In genomic region chr9:35168963-35169362, GRCh38 we compare ENCODE assay signal across 22 cellular contexts. TPM values are rescaled to one million over a fixed set of nuclear protein-coding genes. Genes with fewer than 3 reads are reported as not detected.
DNase-seq lines count a peak whose midpoint lies in the region; ATAC-seq, FAIRE-seq and TF ChIP-seq lines count a peak whose summit lies in the region.
"Had no signal": no experiment of that assay in that cellular context is flagged by ENCODE, and none has a peak within 500 bp of the region (broad histone marks: within the 10 kb centered on the region; RNA-seq: fewer than 3 reads in every experiment).

No MANE protein-coding gene starts in this region.

- H3K9me3 Mint-ChIP-seq in WTC11: no peaks in the 10 kb centered on the region
- H3K9me3 Mint-ChIP-seq in CD4-positive, alpha-beta T cell: no peaks in the 10 kb centered on the region
- H3K9me3 Mint-ChIP-seq: CD4-positive, CD25-positive, alpha-beta regulatory T cell; CD8-positive, alpha-beta memory T cell; GM23338; H9; HFFc6 had no signal

- ATAC-seq in HepG2 (no peak), right lobe of liver (no peak), WTC11 (no peak)
- no peak for ATAC-seq in CD4-positive, alpha-beta T cell (ENCODE audit: poor library complexity)
- ATAC-seq: GM12878, GM23338, HCT116 had no signal

- H4K20me1 ChIP-seq in HepG2 (ENCODE audit: insufficient read depth, low read length): no peaks in the 10 kb centered on the region
- H4K20me1 ChIP-seq: BLaER1 had no signal

- no peak overlapping the region for H3K27ac Mint-ChIP-seq in WTC11
- H3K27ac Mint-ChIP-seq in CD4-positive, alpha-beta T cell: no peak overlapping the region
- H3K27ac Mint-ChIP-seq: B cell; CD4-positive, CD25-positive, alpha-beta regulatory T cell; GM23338; H9; HFFc6 had no signal

- H3K79me2 ChIP-seq in HepG2 (ENCODE audit: insufficient read depth, low read length): peaks cover 8% of the 10 kb centered on the region

- no peak for TF ChIP-seq CTCF in HepG2 (CRISPR knock-in tag; IDR thresholded peaks at IDR 0.05)
- TF ChIP-seq CTCF in right lobe of liver (IDR thresholded peaks at IDR 0.05): no peak
- TF ChIP-seq CTCF in WTC11 (IDR thresholded peaks at IDR 0.05): no peak
- no peak for TF ChIP-seq CTCF in CD4-positive, alpha-beta T cell (IDR thresholded peaks at IDR 0.05)

- intact Hi-C loops in HepG2 (cut with micrococcal nuclease; ENCODE audit: unreplicated experiment): loop anchor here (10.0 kb wide), 1 partner anchor 86 kb away; no protein-coding TSS in a partner anchor
- intact Hi-C loops in right lobe of liver (cut with DNase I): no loop called here
- intact Hi-C loops in CD4-positive, alpha-beta T cell (cut with DNase I, micrococcal nuclease): no loop called here

- H3K4me3 ChIP-seq in HepG2 (replicated peaks in 1 of 3; ENCODE audit: insufficient read depth in 1 of 3, low read depth in 2 of 3, low read length in 3 of 3): no peak overlapping the region
- no peak overlapping the region for H3K4me3 ChIP-seq in right lobe of liver
- H3K4me3 ChIP-seq: BLaER1, GM12878, GM23338 had no signal

- no peak overlapping the region for H2AFZ ChIP-seq in HepG2 (ENCODE audit: low read length)
- H2AFZ ChIP-seq: GM23338 had no signal

- H3K9me3 ChIP-seq in HepG2 (ENCODE audit: low read length): no peaks in the 10 kb centered on the region
- no peaks in the 10 kb centered on the region for H3K9me3 ChIP-seq in right lobe of liver
- H3K9me3 ChIP-seq in CD4-positive, alpha-beta T cell (ENCODE audit: control insufficient read depth, low read length): no peaks in the 10 kb centered on the region
- H3K9me3 ChIP-seq: BLaER1 had no signal

- H3K36me3 ChIP-seq in HepG2 (replicated peaks in 1 of 2; ENCODE audit: control insufficient read depth in 1 of 2, insufficient read depth in 2 of 2, low read length in 2 of 2) (no peaks in the 10 kb centered on the region), right lobe of liver (no peaks in the 10 kb centered on the region)
- H3K36me3 ChIP-seq: BLaER1 had no signal

- H3K4me1 ChIP-seq in HepG2 (ENCODE audit: insufficient read depth, low read length): peaks cover 25% of the 10 kb centered on the region
- H3K4me1 ChIP-seq in right lobe of liver: peaks cover 0 to 14% (median 0%) of the 10 kb centered on the region in 4 donors
- H3K4me1 ChIP-seq: BLaER1 had no signal

- no peak overlapping the region for H3K27ac ChIP-seq in HepG2 (ENCODE audit: extremely low read length, insufficient read depth, low read length)
- H3K27ac ChIP-seq in right lobe of liver: no peak overlapping the region
- H3K27ac ChIP-seq in CD4-positive, alpha-beta T cell (ENCODE audit: low read depth, low read length): no peak overlapping the region
- H3K27ac ChIP-seq: BLaER1, C4-2B had no signal

- FAIRE-seq in HepG2 (lab: Jason Lieb, UNC): no peak
- FAIRE-seq: D721Med, GM12878 had no signal

- TF ChIP-seq RAD21 in HepG2 (CRISPR knock-in tag; IDR thresholded peaks at IDR 0.05): no peak

- peaks cover 10% of the 10 kb centered on the region for H3K4me1 Mint-ChIP-seq in WTC11
- no peaks in the 10 kb centered on the region for H3K4me1 Mint-ChIP-seq in CD4-positive, alpha-beta T cell (ENCODE audit: low read depth)
- H3K4me1 Mint-ChIP-seq: B cell; CD4-positive, CD25-positive, alpha-beta regulatory T cell; CD8-positive, alpha-beta memory T cell had no signal

- no peaks in the 10 kb centered on the region for H3K36me3 Mint-ChIP-seq in WTC11
- H3K36me3 Mint-ChIP-seq in CD4-positive, alpha-beta T cell (ENCODE audit: low read depth): no peaks in the 10 kb centered on the region
- H3K36me3 Mint-ChIP-seq: CD4-positive, CD25-positive, alpha-beta regulatory T cell; CD8-positive, alpha-beta memory T cell had no signal

- POLR2A ChIA-PET in HepG2 (lab: Yijun Ruan, JAX): interaction anchor here (0.5 kb wide), 1 partner anchor 42 kb away, joined by 3 read pairs; no protein-coding TSS in a partner anchor
- POLR2A ChIA-PET in WTC11 (lab: Charles Lee): no interaction called here
- POLR2A ChIA-PET in CD4-positive, alpha-beta T cell (lab: Charles Lee): no interaction called here

- WGBS in HepG2 (ENCODE audit: low lambda C conversion rate): 91% methylated on average over 6 of the region's 6 CpGs
- WGBS in right lobe of liver (ENCODE audit: insufficient coverage, low coverage, low lambda C conversion rate, missing lambda C conversion rate): 88% methylated on average over 6 of the region's 6 CpGs

- TF ChIP-seq POLR2A in HepG2 (IDR thresholded peaks at IDR 0.05; ENCODE audit: insufficient read depth in 1 of 2, low read depth in 2 of 2, low read length in 2 of 2) (no peak), right lobe of liver (IDR thresholded peaks at IDR 0.05) (no peak)

- no peak for TF ChIP-seq EP300 in HepG2 (IDR thresholded peaks at IDR 0.05; ENCODE audit: low read depth in 2 of 2, low read length in 2 of 2)
- no peak for TF ChIP-seq EP300 in HepG2 (CRISPR knock-in tag; IDR thresholded peaks at IDR 0.05; ENCODE audit: borderline replicate concordance)

- H3K27me3 Mint-ChIP-seq in WTC11 (ENCODE audit: low read depth): no peaks in the 10 kb centered on the region
- H3K27me3 Mint-ChIP-seq in CD4-positive, alpha-beta T cell: no peaks in the 10 kb centered on the region

- H3K9ac ChIP-seq in HepG2 (ENCODE audit: insufficient read depth, low read depth, low read length): no peak overlapping the region
- H3K9ac ChIP-seq: BLaER1 had no signal

- no peaks in the 10 kb centered on the region for H3K27me3 ChIP-seq in HepG2 (ENCODE audit: control insufficient read depth in 1 of 2, insufficient read depth in 2 of 2, low read length in 2 of 2)
- no peaks in the 10 kb centered on the region for H3K27me3 ChIP-seq in right lobe of liver
- no peaks in the 10 kb centered on the region for H3K27me3 ChIP-seq in CD4-positive, alpha-beta T cell (ENCODE audit: control insufficient read depth, insufficient read depth, low read length)
- H3K27me3 ChIP-seq: BLaER1 had no signal

- CTCF ChIA-PET in HepG2 (lab: Yijun Ruan, JAX; ENCODE audit: low intra/inter-chr PET ratio, low total read pairs) (no interaction called here), WTC11 (lab: Charles Lee) (no interaction called here)
- CTCF ChIA-PET in CD4-positive, alpha-beta T cell (lab: Charles Lee): no interaction called here

- no peak overlapping the region for H3K4me3 Mint-ChIP-seq in WTC11
- H3K4me3 Mint-ChIP-seq in CD4-positive, alpha-beta T cell: no peak overlapping the region
- H3K4me3 Mint-ChIP-seq: B cell; CD4-positive, CD25-positive, alpha-beta regulatory T cell; CD8-positive, alpha-beta memory T cell; GM23338; H9; HFFc6 had no signal

- in situ Hi-C loops in HepG2 (cut with HindIII; ENCODE audit: extremely low pct_ligation_motif_present, low pct_unique_long_range_greater_than_20kb): no loop called here

- H3K4me2 ChIP-seq in HepG2 (ENCODE audit: low read depth, low read length): no peak overlapping the region
- H3K4me2 ChIP-seq: BLaER1, GM23338 had no signal

- no peak for DNase-seq in HepG2 (ENCODE audit: low spot score)
- DNase-seq in right lobe of liver: no peak
- DNase-seq in WTC11 (ENCODE audit: low spot score): no peak
- peak; percentile 23 for DNase-seq in kidney tubule cell (ENCODE audit: low spot score)
- DNase-seq in CD4-positive, alpha-beta T cell: no peak
- DNase-seq in AG08395 (ENCODE audit: low spot score): no peak
- no peak for DNase-seq in SW 1271 (lab: John Stamatoyannopoulos, UW)
- DNase-seq: CD4-positive, CD25-positive, alpha-beta regulatory T cell; CD8-positive, alpha-beta memory T cell; DMS 273 treated with DMSO at 0.1 percent for 48 hours; DMS79; EL; GDM1; H9; HFFc6 had no signal

- BruUV-seq in HepG2 (replicated peaks; lab: Mats Ljungman, UMichigan): no TSS peak

RNA-seq across cellular contexts. Expression of gene UNC13B, which starts 7.2 kb away (rescaled TPM):
- 18.3 and 23.6 TPM in 2 replicates for total RNA-seq in HepG2 (2016; rRNA removed; fragmentation: Illumina TruSeq; extraction: Trizol)
- 5.8 and 6.3 TPM in 2 replicates for total RNA-seq in HepG2 (2016; cell fraction: cytosol; rRNA removed; fragmentation: Illumina TruSeq; extraction: Trizol; ENCODE audit: low read depth)
- 18.0 and 23.3 TPM in 2 replicates for total RNA-seq in HepG2 (2016; cell fraction: insoluble cytoplasmic fraction; rRNA removed; fragmentation: Illumina TruSeq; extraction: Trizol)
- 8.4 and 8.7 TPM in 2 replicates for total RNA-seq in HepG2 (2016; cell fraction: membrane; rRNA removed; fragmentation: Illumina TruSeq; extraction: Trizol)
- total RNA-seq in HepG2 (2016; cell fraction: nucleus; rRNA removed; fragmentation: Illumina TruSeq; extraction: Trizol): 15.9 and 17.6 TPM in 2 replicates
- polyA plus RNA-seq in HepG2 (2011; rRNA removed): 14.0 and 17.8 TPM in 2 replicates
- polyA plus RNA-seq in HepG2 (2011; cell fraction: cytosol; rRNA removed): 13.3 and 16.9 TPM in 2 replicates
- 28.7 and 38.7 TPM in 2 replicates for polyA plus RNA-seq in HepG2 (2011; cell fraction: nucleus; rRNA removed)
- 18.7 and 23.3 TPM in 2 replicates for polyA plus RNA-seq in HepG2 (2012)
- 0.63 and 0.76 TPM in 2 replicates for polyA plus RNA-seq in HepG2 (2016; cell fraction: cytosol; fragmentation: Illumina TruSeq; extraction: Trizol; ENCODE audit: low read depth)
- 15.9 and 17.2 TPM in 2 replicates for polyA plus RNA-seq in HepG2 (2016; cell fraction: insoluble cytoplasmic fraction; fragmentation: Illumina TruSeq; extraction: Trizol; ENCODE audit: low read depth)
- 3.1 TPM in 2 replicates for polyA plus RNA-seq in HepG2 (2016; cell fraction: membrane; fragmentation: Illumina TruSeq; extraction: Trizol; ENCODE audit: low read depth)
- polyA plus RNA-seq in HepG2 (2016; cell fraction: nucleus; fragmentation: Illumina TruSeq; extraction: Trizol; ENCODE audit: insufficient read depth, low read depth): 17.3 and 17.8 TPM in 2 replicates
- polyA minus RNA-seq in HepG2 (2011; rRNA and poly(A)+ RNA removed; ENCODE audit: low replicate concordance): 36.9 and 49.4 TPM in 2 replicates
- 16.0 and 22.7 TPM in 2 replicates for polyA minus RNA-seq in HepG2 (2011; cell fraction: cytosol; rRNA and poly(A)+ RNA removed)
- polyA minus RNA-seq in HepG2 (2011; cell fraction: nucleus; rRNA and poly(A)+ RNA removed): 22.0 and 32.6 TPM in 2 replicates
- 10 to 100 TPM; 14.5 to 23.0 (median 20.7) TPM for total RNA-seq in right lobe of liver
- 46.1 to 51.8 TPM (median 49.3 TPM) in 3 replicates for total RNA-seq in WTC11 (2021)
- under 1 TPM; 0.38 to 0.84 TPM for total RNA-seq in CD4-positive, alpha-beta T cell

RNA-seq across cellular contexts. Expression of gene ATOSB, which starts 53.3 kb away (rescaled TPM):
- total RNA-seq in HepG2 (2016; rRNA removed; fragmentation: Illumina TruSeq; extraction: Trizol) (1.9 and 2.3 TPM in 2 replicates), right lobe of liver (1 to 10 TPM; 3.7 to 6.9 (median 5.8) TPM), WTC11 (2021) (4.7 to 8.7 TPM (median 5.4 TPM) in 3 replicates)
- 0.26 and 0.61 TPM in 2 replicates for total RNA-seq in HepG2 (2016; cell fraction: cytosol; rRNA removed; fragmentation: Illumina TruSeq; extraction: Trizol; ENCODE audit: low read depth)
- 1.6 and 2.0 TPM in 2 replicates for total RNA-seq in HepG2 (2016; cell fraction: insoluble cytoplasmic fraction; rRNA removed; fragmentation: Illumina TruSeq; extraction: Trizol)
- total RNA-seq in HepG2 (2016; cell fraction: membrane; rRNA removed; fragmentation: Illumina TruSeq; extraction: Trizol): 1.2 and 1.5 TPM in 2 replicates
- total RNA-seq in HepG2 (2016; cell fraction: nucleus; rRNA removed; fragmentation: Illumina TruSeq; extraction: Trizol): 1.8 and 2.3 TPM in 2 replicates
- 6.4 and 7.1 TPM in 2 replicates for polyA plus RNA-seq in HepG2 (2011; rRNA removed)
- polyA plus RNA-seq in HepG2 (2011; cell fraction: cytosol; rRNA removed): 6.6 and 6.7 TPM in 2 replicates
- polyA plus RNA-seq in HepG2 (2011; cell fraction: nucleus; rRNA removed): 16.6 and 22.2 TPM in 2 replicates
- polyA plus RNA-seq in HepG2 (2012): 2.0 and 2.1 TPM in 2 replicates
- polyA plus RNA-seq in HepG2 (2016; cell fraction: cytosol; fragmentation: Illumina TruSeq; extraction: Trizol; ENCODE audit: low read depth): 0.47 and 0.61 TPM in 2 replicates
- 2.2 TPM in 2 replicates for polyA plus RNA-seq in HepG2 (2016; cell fraction: insoluble cytoplasmic fraction; fragmentation: Illumina TruSeq; extraction: Trizol; ENCODE audit: low read depth)
- 1.4 and 1.6 TPM in 2 replicates for polyA plus RNA-seq in HepG2 (2016; cell fraction: membrane; fragmentation: Illumina TruSeq; extraction: Trizol; ENCODE audit: low read depth)
- 4.3 and 5.5 TPM in 2 replicates for polyA plus RNA-seq in HepG2 (2016; cell fraction: nucleus; fragmentation: Illumina TruSeq; extraction: Trizol; ENCODE audit: insufficient read depth, low read depth)
- polyA minus RNA-seq in HepG2 (2011; rRNA and poly(A)+ RNA removed; ENCODE audit: low replicate concordance): 7.8 and 10.5 TPM in 2 replicates
- 1.7 and 1.8 TPM in 2 replicates for polyA minus RNA-seq in HepG2 (2011; cell fraction: cytosol; rRNA and poly(A)+ RNA removed)
- polyA minus RNA-seq in HepG2 (2011; cell fraction: nucleus; rRNA and poly(A)+ RNA removed): 3.7 and 4.0 TPM in 2 replicates
- 1 to 10 TPM; 5.0 to 5.1 TPM for total RNA-seq in CD4-positive, alpha-beta T cell

Comparison
In these comparisons a context has a peak if more than half of its experiments do, and no peak if none do; other contexts are left out.
1. Of the 50 proteins assayed by ChIP-seq in both HepG2 and WTC11: peak only in HepG2: none; only in WTC11: none; in both: ZNF121; in neither: 49.